ENCODE assay signal across 7 cellular contexts in the genomic region with DNA sequence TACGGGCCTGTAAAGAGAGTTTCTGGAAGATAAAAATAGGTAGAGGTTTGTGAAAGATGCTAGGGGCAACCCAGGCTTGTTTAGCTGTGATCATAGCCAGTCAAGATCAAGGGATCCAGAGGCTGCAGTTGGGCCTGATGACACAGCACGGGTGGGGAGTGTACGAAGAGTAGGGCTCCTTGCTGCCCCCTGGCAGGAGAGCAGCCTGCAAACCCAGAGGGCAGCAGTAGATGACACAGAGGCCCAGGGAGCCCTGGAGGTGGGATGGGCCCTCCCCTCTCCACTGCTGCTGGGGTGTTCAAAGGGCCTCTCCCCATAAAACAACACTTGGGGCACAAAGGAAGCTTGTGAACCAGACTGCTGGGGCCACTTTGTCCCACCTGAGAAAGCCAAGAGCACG. TPM values are rescaled to one million over a fixed set of nuclear protein-coding genes. Genes with fewer than 3 reads are reported as not detected.
A peak's percentile ranks its signal among the peaks of the same experiment; 100 is the strongest.
DNase-seq lines count a peak whose midpoint lies in the region; ATAC-seq and TF ChIP-seq lines count a peak whose summit lies in the region.

No MANE protein-coding gene starts in this region.

- no peaks in the 10 kb centered on the region for H3K9me3 Mint-ChIP-seq in activated naive CD8-positive, alpha-beta T cell treated with anti-CD3 and anti-CD28 coated beads, Interleukin-2, amount 50 U/mL, for 24 hours

- no peak overlapping the region for H3K4me3 ChIP-seq in NB4 (ENCODE audit: low read depth, low read length)

- H3K4me1 Mint-ChIP-seq in activated naive CD8-positive, alpha-beta T cell treated with anti-CD3 and anti-CD28 coated beads, Interleukin-2, amount 50 U/mL, for 24 hours = peaks cover 9% of the 10 kb centered on the region

- peak overlapping the region; percentile 12 for H3K4me3 Mint-ChIP-seq in activated naive CD8-positive, alpha-beta T cell treated with anti-CD3 and anti-CD28 coated beads, Interleukin-2, amount 50 U/mL, for 24 hours

- H3K36me3 Mint-ChIP-seq in activated naive CD8-positive, alpha-beta T cell treated with anti-CD3 and anti-CD28 coated beads, Interleukin-2, amount 50 U/mL, for 24 hours (ENCODE audit: low read depth) = no peaks in the 10 kb centered on the region

- no peak for TF ChIP-seq POLR2A in NB4 (IDR thresholded peaks at IDR 0.05; ENCODE audit: extremely low read depth, insufficient read length)

- peaks cover 6% of the 10 kb centered on the region for H3K27me3 Mint-ChIP-seq in activated naive CD8-positive, alpha-beta T cell treated with anti-CD3 and anti-CD28 coated beads, Interleukin-2, amount 50 U/mL, for 24 hours

- ATAC-seq in activated naive CD8-positive, alpha-beta T cell treated with anti-CD3 and anti-CD28 coated beads, Interleukin-2, amount 50 U/mL, for 24 hours = peak; percentile 78

- DNase-seq in NB4 (ENCODE audit: low read depth) = peak; percentile 74
- peak; percentile 39 for DNase-seq in activated naive CD8-positive, alpha-beta T cell treated with anti-CD3 and anti-CD28 coated beads, Interleukin-2, amount 50 U/mL, for 24 hours
- peak; percentile 23 to 43 for DNase-seq in lung microvascular endothelial cell (ENCODE audit: low read depth in 2 of 2)
- no peak for DNase-seq in DMS114 treated with DMSO at 0.1 percent for 48 hours (lab: John Stamatoyannopoulos, UW; ENCODE audit: unreplicated experiment)
- DNase-seq in NCI-H1105 (lab: John Stamatoyannopoulos, UW) = no peak
- DNase-seq in NCI-H2196 (lab: John Stamatoyannopoulos, UW; ENCODE audit: unreplicated experiment) = no peak

- TF ChIP-seq CTCF in GM12874 (IDR thresholded peaks at IDR 0.05; ENCODE audit: insufficient read depth, low read depth, low read length) (peak; percentile 40; the same call in 1 of the 2 replicates), NB4 (IDR thresholded peaks at IDR 0.05; ENCODE audit: low read depth, low read length) (peak; percentile 76)

- H3K27ac Mint-ChIP-seq in activated naive CD8-positive, alpha-beta T cell treated with anti-CD3 and anti-CD28 coated beads, Interleukin-2, amount 50 U/mL, for 24 hours = no peak overlapping the region

RNA-seq across cellular contexts. Expression of gene VEGFA, which starts 47.2 kb away (rescaled TPM):
- total RNA-seq in lung microvascular endothelial cell = 4.4 and 12.1 TPM in 2 replicates

Comparison
In these comparisons a context has a peak if more than half of its experiments do, and no peak if none do; other contexts are left out.
1. DNase-seq: peak in NB4 (single experiment), activated naive CD8-positive, alpha-beta T cell treated with anti-CD3 and anti-CD28 coated beads, Interleukin-2, amount 50 U/mL, for 24 hours (single experiment) and lung microvascular endothelial cell (2 of 2); none in DMS114 treated with DMSO at 0.1 percent for 48 hours (single experiment), NCI-H1105 (single experiment) and NCI-H2196 (single experiment).